Comparison of ENCODE assay signal across 8 cellular contexts in the genomic region with DNA sequence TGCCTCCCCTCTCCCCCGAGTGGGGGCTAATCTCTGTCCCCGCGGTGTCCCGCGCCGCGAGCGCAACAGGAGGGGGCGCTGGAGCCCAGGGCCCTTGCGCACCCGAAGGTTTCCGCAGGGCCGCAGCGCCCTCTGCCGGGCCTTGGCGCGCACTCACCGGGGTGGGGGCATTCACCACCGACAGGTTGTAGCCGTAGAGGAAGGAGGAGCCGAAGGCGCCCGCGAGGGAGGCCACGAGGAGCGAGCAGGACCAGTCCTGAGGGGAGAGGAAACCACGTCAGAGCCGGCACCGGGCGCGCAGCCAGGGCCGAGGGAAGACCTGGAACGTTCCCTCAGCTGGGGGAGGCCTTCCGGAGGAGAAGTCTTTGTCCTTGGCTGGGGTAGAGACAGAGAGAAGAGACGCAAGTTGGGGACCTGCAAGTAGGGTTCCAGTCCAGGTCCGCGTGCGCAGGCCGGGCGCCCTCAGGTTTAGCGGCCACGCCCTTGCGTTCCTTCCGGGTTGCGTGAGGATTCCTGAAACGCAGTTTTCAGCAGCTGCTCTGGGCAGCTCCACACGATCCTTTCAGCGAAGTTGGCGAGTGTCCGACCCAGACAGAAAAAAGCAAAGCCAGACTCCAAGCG. TPM values are rescaled to one million over a fixed set of nuclear protein-coding genes. Genes with fewer than 3 reads are reported as not detected.
DNase-seq lines count a peak whose midpoint lies in the region; ATAC-seq and TF ChIP-seq lines count a peak whose summit lies in the region.

No MANE protein-coding gene starts in this region.

- H3K36me3 ChIP-seq in thoracic aorta, result no peaks in the 10 kb centered on the region

- TF ChIP-seq CTCF in LNCaP clone FGC (IDR thresholded peaks at IDR 0.05; ENCODE audit: control insufficient read depth, extremely low read depth, insufficient read depth), result peak; percentile 100
- peak; percentile 58 for TF ChIP-seq CTCF in osteocyte (IDR thresholded peaks at IDR 0.05)
- peak; percentile 97 for TF ChIP-seq CTCF in thoracic aorta (IDR thresholded peaks at IDR 0.05)

- peaks cover 12% of the 10 kb centered on the region for H3K4me1 Mint-ChIP-seq in activated naive CD8-positive, alpha-beta T cell treated with anti-CD3 and anti-CD28 coated beads for 36 hours
- H3K4me1 Mint-ChIP-seq in osteocyte (ENCODE audit: unreplicated experiment), result peaks cover 1% of the 10 kb centered on the region

- no peaks in the 10 kb centered on the region for H3K9me3 Mint-ChIP-seq in activated naive CD8-positive, alpha-beta T cell treated with anti-CD3 and anti-CD28 coated beads for 36 hours
- no peaks in the 10 kb centered on the region for H3K9me3 Mint-ChIP-seq in osteocyte (ENCODE audit: unreplicated experiment)

- H3K9me3 ChIP-seq in thoracic aorta, result no peaks in the 10 kb centered on the region

- H3K4me1 ChIP-seq in thoracic aorta (ENCODE audit: control insufficient read depth in 1 of 2, low read depth in 2 of 2), result peaks cover 0 to 37% of the 10 kb centered on the region in 2 donors

- H3K27ac Mint-ChIP-seq in activated naive CD8-positive, alpha-beta T cell treated with anti-CD3 and anti-CD28 coated beads for 36 hours, result peak overlapping the region; percentile 95
- H3K27ac Mint-ChIP-seq in osteocyte (ENCODE audit: unreplicated experiment), result no peak overlapping the region

- H3K27me3 ChIP-seq in thoracic aorta (replicated peaks; ENCODE audit: insufficient read depth), result no peaks in the 10 kb centered on the region

- ATAC-seq in GM21825 (IDR thresholded peaks at IDR 0.05; ENCODE audit: unreplicated experiment) (peak; percentile 96), SK-N-SH treated with all-trans-retinoic acid at 6 μM for 48 hours (peak; percentile 64; the same call in 2 of the 3 replicates), thoracic aorta (ENCODE audit: insufficient number of reproducible peaks, low FRiP score, low read depth) (peak; percentile 90)

- peak overlapping the region; percentile 79 to 80 for H3K27ac ChIP-seq in thoracic aorta

- peak overlapping the region; percentile 49 for H3K4me3 ChIP-seq in LNCaP clone FGC (ENCODE audit: low read depth, low read length)
- H3K4me3 ChIP-seq in thoracic aorta, result peak overlapping the region; percentile 62

- H3K4me3 Mint-ChIP-seq in activated naive CD8-positive, alpha-beta T cell treated with anti-CD3 and anti-CD28 coated beads for 36 hours, result peak overlapping the region; percentile 88
- no peak overlapping the region for H3K4me3 Mint-ChIP-seq in osteocyte (ENCODE audit: unreplicated experiment)

- H3K27me3 Mint-ChIP-seq in activated naive CD8-positive, alpha-beta T cell treated with anti-CD3 and anti-CD28 coated beads for 36 hours, result no peaks in the 10 kb centered on the region
- H3K27me3 Mint-ChIP-seq in osteocyte (ENCODE audit: unreplicated experiment), result peaks cover 3% of the 10 kb centered on the region

- intact Hi-C loops in head of caudate nucleus (cut with DNase I), result loop anchor here (5.0 kb wide), 2 partner anchors 43 to 257 kb away; no protein-coding TSS in a partner anchor

- DNase-seq in ELF-1 (ENCODE audit: low read depth, low spot score), result peak; percentile 96
- DNase-seq in LNCaP clone FGC (ENCODE audit: low read depth), result peak; percentile 84
- DNase-seq in activated naive CD8-positive, alpha-beta T cell treated with anti-CD3 and anti-CD28 coated beads for 36 hours, result peak; percentile 94
- peak; percentile 82 to 96 (median 91) for DNase-seq in head of caudate nucleus
- no peak for DNase-seq in osteocyte (ENCODE audit: extremely low spot score, unreplicated experiment)
- peak; percentile 82 for DNase-seq in thoracic aorta (ENCODE audit: low spot score)

- no peaks in the 10 kb centered on the region for H3K36me3 Mint-ChIP-seq in activated naive CD8-positive, alpha-beta T cell treated with anti-CD3 and anti-CD28 coated beads for 36 hours
- H3K36me3 Mint-ChIP-seq in osteocyte (ENCODE audit: unreplicated experiment), result no peaks in the 10 kb centered on the region

TF ChIP-seq in SK-N-SH treated with all-trans-retinoic acid at 6 μM for 48 hours, 23 proteins besides CTCF, POLR2A, EP300 and RAD21:
- no peak for TF ChIP-seq ARNTL (CRISPR knock-in tag; IDR thresholded peaks at IDR 0.05; ENCODE audit: borderline replicate concordance, low read depth)
- no peak for TF ChIP-seq ZC3H10 (CRISPR knock-in tag; IDR thresholded peaks at IDR 0.05)
- no peak for TF ChIP-seq ISL1 (CRISPR knock-in tag; IDR thresholded peaks at IDR 0.05)
- TF ChIP-seq ZNF8 (CRISPR knock-in tag; IDR thresholded peaks at IDR 0.05), result no peak
- TF ChIP-seq RARB (CRISPR knock-in tag; IDR thresholded peaks at IDR 0.05), result no peak
- TF ChIP-seq, protein P1, sequence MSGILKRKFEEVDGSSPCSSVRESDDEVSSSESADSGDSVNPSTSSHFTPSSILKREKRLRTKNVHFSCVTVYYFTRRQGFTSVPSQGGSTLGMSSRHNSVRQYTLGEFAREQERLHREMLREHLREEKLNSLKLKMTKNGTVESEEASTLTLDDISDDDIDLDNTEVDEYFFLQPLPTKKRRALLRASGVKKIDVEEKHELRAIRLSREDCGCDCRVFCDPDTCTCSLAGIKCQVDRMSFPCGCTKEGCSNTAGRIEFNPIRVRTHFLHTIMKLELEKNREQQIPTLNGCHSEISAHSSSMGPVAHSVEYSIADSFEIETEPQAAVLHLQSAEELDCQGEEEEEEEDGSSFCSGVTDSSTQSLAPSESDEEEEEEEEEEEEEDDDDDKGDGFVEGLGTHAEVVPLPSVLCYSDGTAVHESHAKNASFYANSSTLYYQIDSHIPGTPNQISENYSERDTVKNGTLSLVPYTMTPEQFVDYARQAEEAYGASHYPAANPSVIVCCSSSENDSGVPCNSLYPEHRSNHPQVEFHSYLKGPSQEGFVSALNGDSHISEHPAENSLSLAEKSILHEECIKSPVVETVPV (CRISPR knock-in tag; IDR thresholded peaks at IDR 0.05), result no peak
- TF ChIP-seq, protein P2, sequence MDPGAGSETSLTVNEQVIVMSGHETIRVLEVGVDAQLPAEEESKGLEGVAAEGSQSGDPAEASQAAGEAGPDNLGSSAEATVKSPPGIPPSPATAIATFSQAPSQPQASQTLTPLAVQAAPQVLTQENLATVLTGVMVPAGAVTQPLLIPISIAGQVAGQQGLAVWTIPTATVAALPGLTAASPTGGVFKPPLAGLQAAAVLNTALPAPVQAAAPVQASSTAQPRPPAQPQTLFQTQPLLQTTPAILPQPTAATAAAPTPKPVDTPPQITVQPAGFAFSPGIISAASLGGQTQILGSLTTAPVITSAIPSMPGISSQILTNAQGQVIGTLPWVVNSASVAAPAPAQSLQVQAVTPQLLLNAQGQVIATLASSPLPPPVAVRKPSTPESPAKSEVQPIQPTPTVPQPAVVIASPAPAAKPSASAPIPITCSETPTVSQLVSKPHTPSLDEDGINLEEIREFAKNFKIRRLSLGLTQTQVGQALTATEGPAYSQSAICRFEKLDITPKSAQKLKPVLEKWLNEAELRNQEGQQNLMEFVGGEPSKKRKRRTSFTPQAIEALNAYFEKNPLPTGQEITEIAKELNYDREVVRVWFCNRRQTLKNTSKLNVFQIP (CRISPR knock-in tag; IDR thresholded peaks at IDR 0.05; ENCODE audit: borderline replicate concordance, low read depth), result no peak
- no peak for TF ChIP-seq BACH2 (CRISPR knock-in tag; IDR thresholded peaks at IDR 0.05; ENCODE audit: borderline replicate concordance)
- no peak for TF ChIP-seq ESRRG (CRISPR knock-in tag; IDR thresholded peaks at IDR 0.05)
- TF ChIP-seq, protein P3, sequence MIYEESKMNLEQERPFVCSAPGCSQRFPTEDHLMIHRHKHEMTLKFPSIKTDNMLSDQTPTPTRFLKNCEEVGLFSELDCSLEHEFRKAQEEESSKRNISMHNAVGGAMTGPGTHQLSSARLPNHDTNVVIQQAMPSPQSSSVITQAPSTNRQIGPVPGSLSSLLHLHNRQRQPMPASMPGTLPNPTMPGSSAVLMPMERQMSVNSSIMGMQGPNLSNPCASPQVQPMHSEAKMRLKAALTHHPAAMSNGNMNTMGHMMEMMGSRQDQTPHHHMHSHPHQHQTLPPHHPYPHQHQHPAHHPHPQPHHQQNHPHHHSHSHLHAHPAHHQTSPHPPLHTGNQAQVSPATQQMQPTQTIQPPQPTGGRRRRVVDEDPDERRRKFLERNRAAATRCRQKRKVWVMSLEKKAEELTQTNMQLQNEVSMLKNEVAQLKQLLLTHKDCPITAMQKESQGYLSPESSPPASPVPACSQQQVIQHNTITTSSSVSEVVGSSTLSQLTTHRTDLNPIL (CRISPR knock-in tag; IDR thresholded peaks at IDR 0.05; ENCODE audit: low read depth), result no peak
- TF ChIP-seq ZNF70 (CRISPR knock-in tag; IDR thresholded peaks at IDR 0.05), result no peak
- TF ChIP-seq ZNF565 (CRISPR knock-in tag; conservative IDR thresholded peaks at IDR 0.05; ENCODE audit: low read depth), result no peak
- TF ChIP-seq ZFP3 (CRISPR knock-in tag; IDR thresholded peaks at IDR 0.05), result no peak
- TF ChIP-seq, protein P4, sequence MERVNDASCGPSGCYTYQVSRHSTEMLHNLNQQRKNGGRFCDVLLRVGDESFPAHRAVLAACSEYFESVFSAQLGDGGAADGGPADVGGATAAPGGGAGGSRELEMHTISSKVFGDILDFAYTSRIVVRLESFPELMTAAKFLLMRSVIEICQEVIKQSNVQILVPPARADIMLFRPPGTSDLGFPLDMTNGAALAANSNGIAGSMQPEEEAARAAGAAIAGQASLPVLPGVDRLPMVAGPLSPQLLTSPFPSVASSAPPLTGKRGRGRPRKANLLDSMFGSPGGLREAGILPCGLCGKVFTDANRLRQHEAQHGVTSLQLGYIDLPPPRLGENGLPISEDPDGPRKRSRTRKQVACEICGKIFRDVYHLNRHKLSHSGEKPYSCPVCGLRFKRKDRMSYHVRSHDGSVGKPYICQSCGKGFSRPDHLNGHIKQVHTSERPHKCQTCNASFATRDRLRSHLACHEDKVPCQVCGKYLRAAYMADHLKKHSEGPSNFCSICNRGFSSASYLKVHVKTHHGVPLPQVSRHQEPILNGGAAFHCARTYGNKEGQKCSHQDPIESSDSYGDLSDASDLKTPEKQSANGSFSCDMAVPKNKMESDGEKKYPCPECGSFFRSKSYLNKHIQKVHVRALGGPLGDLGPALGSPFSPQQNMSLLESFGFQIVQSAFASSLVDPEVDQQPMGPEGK (CRISPR knock-in tag; IDR thresholded peaks at IDR 0.05; ENCODE audit: borderline replicate concordance), result no peak
- no peak for TF ChIP-seq TOX (CRISPR knock-in tag; IDR thresholded peaks at IDR 0.05; ENCODE audit: borderline replicate concordance)
- no peak for TF ChIP-seq GLIS3 (CRISPR knock-in tag; IDR thresholded peaks at IDR 0.05)
- no peak for TF ChIP-seq SNAI2 (CRISPR knock-in tag; IDR thresholded peaks at IDR 0.05)
- TF ChIP-seq TCF4 (CRISPR knock-in tag; IDR thresholded peaks at IDR 0.05; ENCODE audit: borderline replicate concordance), result no peak
- no peak for TF ChIP-seq ZFP30 (CRISPR knock-in tag; IDR thresholded peaks at IDR 0.05)

RNA-seq across cellular contexts. Expression of a gene that starts 2.4 kb away (rescaled TPM):
- total RNA-seq in activated naive CD8-positive, alpha-beta T cell treated with anti-CD3 and anti-CD28 coated beads for 36 hours, result 1 to 10 TPM; 1.1 to 1.2 TPM
- total RNA-seq in osteocyte (0.31 and 0.43 TPM in 2 replicates), thoracic aorta (10 to 100 TPM in 1 of 2 donors, 1 to 10 TPM in 1; 9.1 to 17.5 TPM)
